Comparison of ENCODE assay signal across 23 cellular contexts in the genomic region with DNA sequence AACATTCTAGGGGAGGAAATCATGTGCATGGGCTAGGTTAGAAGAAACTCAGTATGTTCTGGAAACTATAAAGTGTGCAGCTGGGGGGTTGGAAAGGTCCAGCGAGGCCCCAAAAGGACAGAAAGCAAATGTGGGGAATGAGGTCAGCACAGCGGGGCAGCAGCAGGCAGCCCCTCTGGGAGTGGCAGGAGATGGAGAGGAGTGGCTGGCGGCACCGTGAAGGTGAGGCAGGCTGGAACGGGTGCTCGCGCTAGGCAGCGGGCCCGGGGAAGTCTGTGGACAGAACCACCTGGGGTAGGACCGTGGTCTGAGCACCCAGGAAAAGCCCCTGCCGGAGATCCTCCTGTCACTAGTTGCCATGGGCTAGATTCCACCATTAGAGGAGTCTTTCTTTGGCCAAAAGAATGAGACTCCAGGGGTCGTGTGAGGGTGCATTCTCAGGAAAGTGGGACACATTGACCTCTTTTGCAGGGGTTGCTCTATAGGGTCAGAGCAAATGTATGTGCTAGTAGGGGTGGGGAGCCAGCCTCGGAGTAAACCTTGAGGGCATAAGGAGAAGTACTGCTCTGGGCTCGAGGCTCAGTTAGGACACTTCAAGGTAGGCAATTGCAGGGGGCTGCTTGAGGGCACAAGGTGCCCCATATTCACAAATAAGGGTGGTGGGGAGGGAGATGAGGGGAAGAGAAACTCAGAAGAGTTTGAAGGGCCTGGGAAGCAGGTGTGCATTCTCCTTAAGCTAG.
DNase-seq lines count a peak whose midpoint lies in the region; ATAC-seq and TF ChIP-seq lines count a peak whose summit lies in the region.
"Had no signal": no experiment of that assay in that cellular context is flagged by ENCODE, and none has a peak within 500 bp of the region (broad histone marks: within the 10 kb centered on the region; RNA-seq: fewer than 3 reads in every experiment).

No MANE protein-coding gene starts in this region.

- in situ Hi-C loops in Panc1 (cut with HindIII; ENCODE audit: low pct_unique_long_range_greater_than_20kb, low sequenced_read_pairs), result no loop called here

- no peak overlapping the region for H3K9ac ChIP-seq in liver (ENCODE audit: low read depth in 1 of 2, low read length in 2 of 2)

- BruUV-seq in Panc1 (replicated peaks; lab: Mats Ljungman, UMichigan), result no TSS peak

- no peaks in the 10 kb centered on the region for H3K9me3 ChIP-seq in Panc1 (ENCODE audit: control insufficient read depth, insufficient read depth, low read depth, low read length)
- H3K9me3 ChIP-seq in liver (ENCODE audit: control insufficient read depth in 4 of 4, low read length in 3 of 4), result no peaks in the 10 kb centered on the region
- no peaks in the 10 kb centered on the region for H3K9me3 ChIP-seq in psoas muscle
- H3K9me3 ChIP-seq: ascending aorta, BE2C, gastrocnemius medialis, tibial nerve had no signal

- no peak for TF ChIP-seq CTCF in activated CD8-positive, alpha-beta T cell treated with anti-CD3 and anti-CD28 coated beads for 36 hours (IDR thresholded peaks at IDR 0.05)
- TF ChIP-seq CTCF in Panc1 (IDR thresholded peaks at IDR 0.05) (no peak), liver (IDR thresholded peaks at IDR 0.05; ENCODE audit: low read depth, low read length, missing input control) (no peak), psoas muscle (IDR thresholded peaks at IDR 0.05) (no peak)

- H3K27ac Mint-ChIP-seq in activated CD8-positive, alpha-beta T cell treated with anti-CD3 and anti-CD28 coated beads for 36 hours, result peak overlapping the region; percentile 7
- no peak overlapping the region for H3K27ac Mint-ChIP-seq in activated CD8-positive, alpha-beta T cell treated with anti-CD3 and anti-CD28 coated beads, Interleukin-2, amount 10 ng/mL, durations not matched to agents 7 days and 5 days
- H3K27ac Mint-ChIP-seq: natural killer cell treated with Interleukin-12 subunit alpha and Interleukin-12 subunit beta and Interleukin-15 and Interleukin-18, amount 100 ng/mL, for 72 hours had no signal

- H3K9me3 Mint-ChIP-seq in activated CD8-positive, alpha-beta T cell treated with anti-CD3 and anti-CD28 coated beads for 36 hours, result no peaks in the 10 kb centered on the region
- H3K9me3 Mint-ChIP-seq in activated CD8-positive, alpha-beta T cell treated with anti-CD3 and anti-CD28 coated beads, Interleukin-2, amount 10 ng/mL, durations not matched to agents 7 days and 5 days (ENCODE audit: insufficient read depth), result no peaks in the 10 kb centered on the region
- H3K9me3 Mint-ChIP-seq: natural killer cell treated with Interleukin-12 subunit alpha and Interleukin-12 subunit beta and Interleukin-15 and Interleukin-18, amount 100 ng/mL, for 72 hours had no signal

- H3K27me3 ChIP-seq in Panc1 (ENCODE audit: control insufficient read depth, insufficient read depth, low read length), result no peaks in the 10 kb centered on the region
- H3K27me3 ChIP-seq in liver (ENCODE audit: control insufficient read depth in 4 of 4, insufficient read depth in 4 of 4, low read length in 3 of 4), result no peaks in the 10 kb centered on the region
- no peaks in the 10 kb centered on the region for H3K27me3 ChIP-seq in psoas muscle (ENCODE audit: insufficient read depth in 3 of 3, low read length in 2 of 3)
- H3K27me3 ChIP-seq: ascending aorta, BE2C, gastrocnemius medialis, tibial nerve had no signal

- TF ChIP-seq RAD21 in liver (IDR thresholded peaks at IDR 0.05), result no peak

- H3K36me3 ChIP-seq in Panc1 (ENCODE audit: control insufficient read depth, insufficient read depth, low read length), result no peaks in the 10 kb centered on the region; the same call in 1 of the 2 replicates
- peaks cover 0 to 6% (median 5%) of the 10 kb centered on the region in 4 donors for H3K36me3 ChIP-seq in liver (ENCODE audit: control insufficient read depth in 4 of 4, insufficient read depth in 3 of 4, low read depth in 1 of 4, low read length in 3 of 4)
- H3K36me3 ChIP-seq in psoas muscle (ENCODE audit: insufficient read depth in 1 of 2, low read depth in 1 of 2), result peaks cover 0 to 19% of the 10 kb centered on the region in 2 donors
- H3K36me3 ChIP-seq: BE2C had no signal

- peaks cover 7% of the 10 kb centered on the region for H3K36me3 Mint-ChIP-seq in activated CD8-positive, alpha-beta T cell treated with anti-CD3 and anti-CD28 coated beads for 36 hours (ENCODE audit: low read depth)
- peaks cover 4% of the 10 kb centered on the region for H3K36me3 Mint-ChIP-seq in activated CD8-positive, alpha-beta T cell treated with anti-CD3 and anti-CD28 coated beads, Interleukin-2, amount 10 ng/mL, durations not matched to agents 7 days and 5 days (ENCODE audit: low read depth)
- H3K36me3 Mint-ChIP-seq: natural killer cell treated with Interleukin-12 subunit alpha and Interleukin-12 subunit beta and Interleukin-15 and Interleukin-18, amount 100 ng/mL, for 72 hours had no signal

- WGBS in liver, result 90% methylated on average over 14 of the region's 14 CpGs
- 81 to 84% (median 82%) methylated on average over 14 of the region's 14 CpGs for WGBS in psoas muscle, 3 donors

- no peaks in the 10 kb centered on the region for H3K27me3 Mint-ChIP-seq in activated CD8-positive, alpha-beta T cell treated with anti-CD3 and anti-CD28 coated beads for 36 hours
- no peaks in the 10 kb centered on the region for H3K27me3 Mint-ChIP-seq in activated CD8-positive, alpha-beta T cell treated with anti-CD3 and anti-CD28 coated beads, Interleukin-2, amount 10 ng/mL, durations not matched to agents 7 days and 5 days (ENCODE audit: low read depth)
- H3K27me3 Mint-ChIP-seq: natural killer cell treated with Interleukin-12 subunit alpha and Interleukin-12 subunit beta and Interleukin-15 and Interleukin-18, amount 100 ng/mL, for 72 hours had no signal

- no peak overlapping the region for H3K4me3 Mint-ChIP-seq in activated CD8-positive, alpha-beta T cell treated with anti-CD3 and anti-CD28 coated beads for 36 hours
- H3K4me3 Mint-ChIP-seq in activated CD8-positive, alpha-beta T cell treated with anti-CD3 and anti-CD28 coated beads, Interleukin-2, amount 10 ng/mL, durations not matched to agents 7 days and 5 days, result no peak overlapping the region
- H3K4me3 Mint-ChIP-seq: natural killer cell treated with Interleukin-12 subunit alpha and Interleukin-12 subunit beta and Interleukin-15 and Interleukin-18, amount 100 ng/mL, for 72 hours had no signal

- DNase-seq in activated CD8-positive, alpha-beta T cell treated with anti-CD3 and anti-CD28 coated beads for 36 hours, result no peak
- DNase-seq in activated CD8-positive, alpha-beta T cell treated with anti-CD3 and anti-CD28 coated beads, Interleukin-2, amount 10 ng/mL, durations not matched to agents 7 days and 5 days, result no peak
- DNase-seq in Panc1 (ENCODE audit: low read depth, low spot score) (no peak), psoas muscle (no peak), NCI-H446 (lab: John Stamatoyannopoulos, UW) (no peak)
- DNase-seq: activated CD4-positive, alpha-beta T cell treated with anti-CD3 and anti-CD28 coated beads for 1 hour; BE2C; effector CD4-positive, alpha-beta T cell; gastrocnemius medialis; GDM1; NCI-H187; NCI-H226; OCI-M1; SHP77 treated with DMSO at 0.1 percent for 48 hours; stimulated activated CD4-positive, alpha-beta T cell treated with anti-CD3 and anti-CD28 coated beads, Interleukin-1b, Interleukin-23, amount 100 ng/mL, for 48 hours; stimulated activated naive CD4-positive, alpha-beta T cell treated with Interleukin-2 at 50 U/mL for 16 hours had no signal

- POLR2A ChIA-PET in activated CD8-positive, alpha-beta T cell treated with anti-CD3 and anti-CD28 coated beads for 36 hours (lab: Charles Lee), result interaction anchor here (1.0 kb wide), 1 partner anchor 11 kb away, joined by 4 read pairs; no protein-coding TSS in a partner anchor
- POLR2A ChIA-PET in activated CD8-positive, alpha-beta T cell treated with anti-CD3 and anti-CD28 coated beads, Interleukin-2, amount 10 ng/mL, durations not matched to agents 7 days and 5 days (lab: Charles Lee), result interaction anchor here (1.0 kb wide), 2 partner anchors 9 to 10 kb away, joined by 3 to 4 read pairs; no protein-coding TSS in a partner anchor
- POLR2A ChIA-PET in Panc1 (lab: Charles Lee), result no interaction called here

- no peaks in the 10 kb centered on the region for H3K4me1 ChIP-seq in Panc1 (ENCODE audit: control insufficient read depth, insufficient read depth, low read length)
- peaks cover 9 to 54% (median 31%) of the 10 kb centered on the region in 4 donors for H3K4me1 ChIP-seq in liver (ENCODE audit: control insufficient read depth in 4 of 4, insufficient read depth in 4 of 4, low read length in 3 of 4)
- no peaks in the 10 kb centered on the region for H3K4me1 ChIP-seq in psoas muscle
- H3K4me1 ChIP-seq: BE2C, gastrocnemius medialis had no signal

- peaks cover 4% of the 10 kb centered on the region for H3K4me1 Mint-ChIP-seq in activated CD8-positive, alpha-beta T cell treated with anti-CD3 and anti-CD28 coated beads for 36 hours (ENCODE audit: low read depth)
- peaks cover 2% of the 10 kb centered on the region for H3K4me1 Mint-ChIP-seq in activated CD8-positive, alpha-beta T cell treated with anti-CD3 and anti-CD28 coated beads, Interleukin-2, amount 10 ng/mL, durations not matched to agents 7 days and 5 days (ENCODE audit: low read depth)

- intact Hi-C loops in activated CD8-positive, alpha-beta T cell treated with anti-CD3 and anti-CD28 coated beads for 36 hours (cut with micrococcal nuclease), result loop anchor here (2.0 kb wide), 1 partner anchor 267 kb away; no protein-coding TSS in a partner anchor
- intact Hi-C loops in Panc1 (cut with micrococcal nuclease; ENCODE audit: unreplicated experiment), result no loop called here
- intact Hi-C loops in psoas muscle (cut with DNase I), result loop anchor here (2.0 to 10.0 kb wide), 3 partner anchors 267 to 901 kb away; no protein-coding TSS in a partner anchor

- H3K27ac ChIP-seq in Panc1 (ENCODE audit: low read length), result no peak overlapping the region
- peak overlapping the region; percentile 71 to 75 for H3K27ac ChIP-seq in liver (ENCODE audit: low read depth in 1 of 2, low read length in 2 of 2)
- H3K27ac ChIP-seq in psoas muscle, result no peak overlapping the region
- H3K27ac ChIP-seq: ascending aorta, gastrocnemius medialis, tibial nerve had no signal

- CTCF ChIA-PET in activated CD8-positive, alpha-beta T cell treated with anti-CD3 and anti-CD28 coated beads for 36 hours (lab: Charles Lee), result interaction anchor here (1.8 to 2.1 kb wide), 3 partner anchors 10 to 268 kb away, joined by 4 to 10 read pairs (median 8); no protein-coding TSS in a partner anchor
- CTCF ChIA-PET in activated CD8-positive, alpha-beta T cell treated with anti-CD3 and anti-CD28 coated beads, Interleukin-2, amount 10 ng/mL, durations not matched to agents 7 days and 5 days (lab: Charles Lee), result interaction anchor here (1.1 to 5.3 kb wide), 4 partner anchors 10 to 273 kb away, joined by 3 to 86 read pairs (median 8); no protein-coding TSS in a partner anchor
- CTCF ChIA-PET in Panc1 (lab: Charles Lee), result interaction anchor here (0.5 kb wide), 1 partner anchor 221 kb away, joined by 7 read pairs; no protein-coding TSS in a partner anchor

- no peak for ATAC-seq in activated CD8-positive, alpha-beta T cell treated with anti-CD3 and anti-CD28 coated beads for 36 hours
- ATAC-seq in activated CD8-positive, alpha-beta T cell treated with anti-CD3 and anti-CD28 coated beads, Interleukin-2, amount 10 ng/mL, durations not matched to agents 7 days and 5 days, result no peak
- ATAC-seq in Panc1 (peak; percentile 9; the same call in 1 of the 2 replicates), psoas muscle (peak in 3 of 4 donors; percentile 22 to 23 (median 22)), GM21515 (IDR thresholded peaks at IDR 0.05; ENCODE audit: unreplicated experiment) (no peak), GM21423 (IDR thresholded peaks at IDR 0.05; ENCODE audit: unreplicated experiment) (no peak)
- ATAC-seq: esophagus mucosa; gastrocnemius medialis; natural killer cell treated with Interleukin-12 subunit alpha and Interleukin-12 subunit beta and Interleukin-15 and Interleukin-18, amount 100 ng/mL, for 72 hours had no signal

- H3K4me3 ChIP-seq in Panc1 (ENCODE audit: low read depth in 2 of 2, low read length in 2 of 2), result no peak overlapping the region
- no peak overlapping the region for H3K4me3 ChIP-seq in liver (ENCODE audit: low read depth in 1 of 3, low read length in 3 of 3)
- H3K4me3 ChIP-seq in psoas muscle, result no peak overlapping the region
- H3K4me3 ChIP-seq: ascending aorta, gastrocnemius medialis, tibial nerve had no signal

Comparison
In these comparisons a context has a peak if more than half of its experiments do, and no peak if none do; other contexts are left out.
1. ATAC-seq: peak in Panc1 (single experiment) and psoas muscle (3 of 4); none in activated CD8-positive, alpha-beta T cell treated with anti-CD3 and anti-CD28 coated beads for 36 hours (single experiment), activated CD8-positive, alpha-beta T cell treated with anti-CD3 and anti-CD28 coated beads, Interleukin-2, amount 10 ng/mL, durations not matched to agents 7 days and 5 days (single experiment), GM21515 (single experiment) and GM21423 (single experiment).
2. H3K27ac ChIP-seq: peak in liver (2 of 2); none in Panc1 (single experiment) and psoas muscle (single experiment).